ENCODE assay signal across 14 cellular contexts in the genomic region with DNA sequence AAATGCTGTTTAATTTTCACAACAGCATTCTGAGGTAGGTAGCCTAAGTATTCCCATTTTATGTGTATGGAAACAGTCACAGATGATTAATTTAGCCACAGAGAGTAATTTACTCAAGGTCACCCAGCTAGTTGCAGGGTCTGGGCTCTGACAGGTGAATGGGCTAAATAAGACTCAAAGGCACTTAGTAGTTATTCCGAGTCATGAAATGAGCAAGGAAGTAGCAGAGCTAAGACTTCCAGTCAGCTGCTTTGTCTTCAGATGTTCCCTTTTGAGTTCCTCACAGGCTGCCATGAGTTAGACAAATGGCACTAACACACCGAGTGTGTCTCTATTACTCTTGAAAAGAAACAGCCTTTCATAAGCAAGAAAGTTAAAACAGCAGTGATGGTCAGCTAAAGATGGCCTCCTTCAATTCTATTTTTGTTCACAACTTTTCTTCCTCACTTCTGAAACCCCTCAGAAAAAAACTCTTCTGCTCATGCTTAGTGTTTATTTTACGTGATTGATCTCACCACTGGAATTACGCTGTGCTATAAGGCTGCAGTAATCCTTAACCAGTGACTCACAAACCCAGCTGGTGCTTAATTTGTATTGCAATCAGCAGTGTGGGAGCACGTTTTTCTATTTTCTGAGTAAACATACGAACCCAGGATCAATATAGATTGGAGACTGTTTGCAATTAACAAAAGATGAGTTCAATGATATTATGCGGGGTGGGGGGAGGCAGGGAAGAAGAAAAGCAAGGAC.
DNase-seq lines count a peak whose midpoint lies in the region; ATAC-seq, FAIRE-seq and TF ChIP-seq lines count a peak whose summit lies in the region.
"Had no signal": no experiment of that assay in that cellular context is flagged by ENCODE, and none has a peak within 500 bp of the region (broad histone marks: within the 10 kb centered on the region; RNA-seq: fewer than 3 reads in every experiment).

No MANE protein-coding gene starts in this region.

- POLR2A ChIA-PET in AG04449 (lab: Yijun Ruan, JAX), result interaction anchor here (0.5 to 1.4 kb wide), 2 partner anchors 68 to 240 kb away, joined by 3 to 5 read pairs; no protein-coding TSS in a partner anchor

- no peaks in the 10 kb centered on the region for H3K36me3 ChIP-seq in body of pancreas (replicated peaks in 1 of 2; ENCODE audit: insufficient read depth in 1 of 2, low read depth in 2 of 2)

- DNase-seq in AG04449 (ENCODE audit: low read depth, low spot score), result peak; percentile 61
- DNase-seq in HTR-8/SVneo (ENCODE audit: insufficient read length, low spot score), result peak; percentile 13
- peak in 1 of 4 donors; percentile 18 for DNase-seq in body of pancreas
- peak; percentile 18 for DNase-seq in left kidney (ENCODE audit: low read depth, low spot score)
- DNase-seq in activated T-cell treated with anti-CD3 and anti-CD28 coated beads, Interleukin-2, amount 50 U/mL, for 1 hour, result no peak
- DNase-seq: activated T-cell treated with anti-CD3 and anti-CD28 coated beads for 4 hours, islet precursor cell, NCI-H526 treated with DMSO at 0.1 percent for 48 hours, T-helper 9 cell had no signal

- 22 to 32% methylated on average over 7 of the region's 7 CpGs for WGBS in body of pancreas, 2 donors

- intact Hi-C loops in body of pancreas (cut with DNase I), result no loop called here

- TF ChIP-seq CTCF in AG04449 (IDR thresholded peaks at IDR 0.05; ENCODE audit: insufficient read depth, low read length, missing control alignments), result no peak
- TF ChIP-seq CTCF in body of pancreas (IDR thresholded peaks at IDR 0.05), result no peak

- H3K27ac ChIP-seq in body of pancreas, result peak overlapping the region; percentile 42 to 73 (median 54)
- H3K27ac ChIP-seq: C4-2B had no signal

- H3K4me1 ChIP-seq in body of pancreas, result peaks cover 54% of the 10 kb centered on the region

- no peak for TF ChIP-seq POLR2A in body of pancreas (IDR thresholded peaks at IDR 0.05)

- H3K4me3 ChIP-seq in AG04449 (ENCODE audit: low read depth, low read length) (no peak overlapping the region), body of pancreas (peak overlapping the region in 1 of 2 donors; percentile 5)

- no peaks in the 10 kb centered on the region for H3K9me3 ChIP-seq in body of pancreas

- CTCF ChIA-PET in AG04449 (lab: Yijun Ruan, JAX), result interaction anchor here (0.9 to 1.1 kb wide), 2 partner anchors 20 to 147 kb away, joined by 3 read pairs; no protein-coding TSS in a partner anchor

- ATAC-seq in body of pancreas (peak; percentile 53), HG03175 (IDR thresholded peaks at IDR 0.05; ENCODE audit: unreplicated experiment) (no peak), GM18858 (IDR thresholded peaks at IDR 0.05; ENCODE audit: unreplicated experiment) (no peak), GM19023 (IDR thresholded peaks at IDR 0.05; ENCODE audit: unreplicated experiment) (no peak)

- H3K27me3 ChIP-seq in body of pancreas, result no peaks in the 10 kb centered on the region

- FAIRE-seq in HTR-8/SVneo (lab: Jason Lieb, UNC), result peak; percentile 48
- FAIRE-seq: GM12891 had no signal
